8 cellular contexts compared by ENCODE assay signal in the genomic region with DNA sequence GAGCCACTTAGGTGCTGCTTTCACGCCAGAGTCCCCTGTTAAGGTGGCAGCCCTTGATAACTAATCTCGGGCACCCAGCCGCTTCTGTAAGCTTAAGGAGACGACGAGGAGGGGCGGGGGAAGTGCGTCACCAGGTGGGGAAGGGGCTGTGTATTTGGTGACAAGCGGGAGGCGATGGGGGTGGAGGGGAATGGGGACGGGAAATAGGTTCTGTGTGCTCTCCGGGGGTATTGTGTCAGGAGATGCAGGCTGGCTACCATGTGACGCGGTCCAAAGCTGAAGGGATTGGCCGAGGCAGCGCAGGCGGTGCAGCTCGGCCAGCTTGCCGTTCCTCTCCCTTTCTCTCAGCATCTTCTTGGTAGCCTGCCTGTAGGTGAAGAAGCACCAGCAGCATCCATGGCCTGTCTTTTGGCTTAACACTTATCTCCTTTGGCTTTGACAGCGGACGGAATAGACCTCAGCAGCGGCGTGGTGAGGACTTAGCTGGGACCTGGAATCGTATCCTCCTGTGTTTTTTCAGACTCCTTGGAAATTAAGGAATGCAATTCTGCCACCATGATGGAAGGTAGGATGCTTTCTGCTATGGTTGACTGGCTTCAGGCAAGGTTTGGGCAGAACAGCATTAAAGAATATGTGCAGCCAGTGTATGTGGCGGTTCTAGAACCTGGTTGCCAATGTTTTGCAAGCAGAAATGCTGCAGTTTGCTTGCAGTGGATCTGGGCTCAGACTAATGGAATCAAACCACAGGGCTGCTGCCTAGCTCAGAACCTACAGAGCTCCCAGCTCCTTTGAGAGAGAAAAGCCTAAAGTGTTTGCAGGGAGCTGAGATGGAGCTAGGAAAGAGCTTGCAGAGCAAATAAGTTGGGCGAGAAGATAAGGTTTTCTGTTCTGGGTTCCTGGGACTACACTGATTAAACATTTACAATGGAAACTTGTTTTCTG. TPM values are rescaled to one million over a fixed set of nuclear protein-coding genes. Genes with fewer than 3 reads are reported as not detected.
A peak's percentile ranks its signal among the peaks of the same experiment; 100 is the strongest.
DNase-seq lines count a peak whose midpoint lies in the region; ATAC-seq and TF ChIP-seq lines count a peak whose summit lies in the region.

A gene with protein sequence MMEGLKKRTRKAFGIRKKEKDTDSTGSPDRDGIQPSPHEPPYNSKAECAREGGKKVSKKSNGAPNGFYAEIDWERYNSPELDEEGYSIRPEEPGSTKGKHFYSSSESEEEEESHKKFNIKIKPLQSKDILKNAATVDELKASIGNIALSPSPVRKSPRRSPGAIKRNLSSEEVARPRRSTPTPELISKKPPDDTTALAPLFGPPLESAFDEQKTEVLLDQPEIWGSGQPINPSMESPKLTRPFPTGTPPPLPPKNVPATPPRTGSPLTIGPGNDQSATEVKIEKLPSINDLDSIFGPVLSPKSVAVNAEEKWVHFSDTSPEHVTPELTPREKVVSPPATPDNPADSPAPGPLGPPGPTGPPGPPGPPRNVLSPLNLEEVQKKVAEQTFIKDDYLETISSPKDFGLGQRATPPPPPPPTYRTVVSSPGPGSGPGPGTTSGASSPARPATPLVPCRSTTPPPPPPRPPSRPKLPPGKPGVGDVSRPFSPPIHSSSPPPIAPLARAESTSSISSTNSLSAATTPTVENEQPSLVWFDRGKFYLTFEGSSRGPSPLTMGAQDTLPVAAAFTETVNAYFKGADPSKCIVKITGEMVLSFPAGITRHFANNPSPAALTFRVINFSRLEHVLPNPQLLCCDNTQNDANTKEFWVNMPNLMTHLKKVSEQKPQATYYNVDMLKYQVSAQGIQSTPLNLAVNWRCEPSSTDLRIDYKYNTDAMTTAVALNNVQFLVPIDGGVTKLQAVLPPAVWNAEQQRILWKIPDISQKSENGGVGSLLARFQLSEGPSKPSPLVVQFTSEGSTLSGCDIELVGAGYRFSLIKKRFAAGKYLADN (plus strand): TSS at position 350 of the 942 bp plus-strand sequence. CDS start 206 bp downstream, at position 556.

- no peak for TF ChIP-seq POLR2A in GM18505 (IDR thresholded peaks at IDR 0.05; ENCODE audit: borderline replicate concordance, extremely low read depth, insufficient read depth, insufficient read length)

- no peak for TF ChIP-seq CTCF in omental fat pad (IDR thresholded peaks at IDR 0.05)

- ATAC-seq in left cardiac atrium (peak; percentile 88 to 95), omental fat pad (ENCODE audit: low FRiP score) (peak; percentile 90), GM18505 (IDR thresholded peaks at IDR 0.05; ENCODE audit: unreplicated experiment) (no peak), HG03175 (IDR thresholded peaks at IDR 0.05; ENCODE audit: unreplicated experiment) (no peak)

- intact Hi-C loops in left cardiac atrium (cut with DNase I), result no loop called here

- H3K27ac ChIP-seq in angular gyrus (ENCODE audit: low read depth, low read length), result peak within 1 kb of the TSS; percentile 94

- peak; percentile 87 for DNase-seq in AG20443 (ENCODE audit: low spot score)
- DNase-seq in HuH-7.5 (ENCODE audit: low spot score), result peak; percentile 27
- peak; percentile 59 for DNase-seq in left cardiac atrium
- DNase-seq in omental fat pad (ENCODE audit: low spot score), result no peak
- no peak for DNase-seq in GF-D8 (lab: John Stamatoyannopoulos, UW)

RNA-seq across cellular contexts. Expression of the gene that starts here (rescaled TPM):
- total RNA-seq in left cardiac atrium (1 to 10 TPM; 3.4 to 4.9 TPM), omental fat pad (1 to 10 TPM; 1.9 to 8.8 (median 4.8) TPM)

Comparison
In these comparisons a context has a peak if more than half of its experiments do, and no peak if none do; other contexts are left out.
1. DNase-seq: peak in AG20443 (single experiment), HuH-7.5 (single experiment) and left cardiac atrium (single experiment); none in omental fat pad (single experiment) and GF-D8 (single experiment).
2. ATAC-seq: peak in left cardiac atrium (2 of 2) and omental fat pad (single experiment); none in GM18505 (single experiment) and HG03175 (single experiment).